In genomic region chr4:24778427-24779225, GRCh38 we compare ENCODE assay signal across 14 cellular contexts. TPM values are rescaled to one million over a fixed set of nuclear protein-coding genes. Genes with fewer than 3 reads are reported as not detected.
DNase-seq lines count a peak whose midpoint lies in the region; ATAC-seq, FAIRE-seq and TF ChIP-seq lines count a peak whose summit lies in the region.
"Had no signal": no experiment of that assay in that cellular context is flagged by ENCODE, and none has a peak within 500 bp of the region (broad histone marks: within the 10 kb centered on the region; RNA-seq: fewer than 3 reads in every experiment).

No MANE protein-coding gene starts in this region.

- H3K9ac ChIP-seq in PC-3 (ENCODE audit: low read length), result no peak overlapping the region

- FAIRE-seq in pancreas (lab: Jason Lieb, UNC), result no peak
- FAIRE-seq: frontal cortex had no signal

- H3K36me3 ChIP-seq in pancreas, result no peaks in the 10 kb centered on the region
- no peaks in the 10 kb centered on the region for H3K36me3 ChIP-seq in CD4-positive, alpha-beta memory T cell (ENCODE audit: insufficient read depth, low read length)
- no peaks in the 10 kb centered on the region for H3K36me3 ChIP-seq in PC-3 (ENCODE audit: low read depth, low read length)

- no peaks in the 10 kb centered on the region for H4K20me1 ChIP-seq in PC-3 (ENCODE audit: low read length)

- H3K4me3 ChIP-seq in AG10803 (ENCODE audit: low read length), result no peak overlapping the region
- H3K4me3 ChIP-seq in pancreas, result no peak overlapping the region
- no peak overlapping the region for H3K4me3 ChIP-seq in CD4-positive, alpha-beta memory T cell (ENCODE audit: low read length in 2 of 2)
- H3K4me3 ChIP-seq in PC-3 (ENCODE audit: low read length), result no peak overlapping the region

- ATAC-seq in pancreas (peak in 3 of 4 donors; percentile 19 to 51 (median 26)), PC-3 (no peak)
- ATAC-seq: activated CD8-positive, alpha-beta T cell treated with anti-CD3 and anti-CD28 coated beads, Interleukin-2, amount 10 ng/mL, durations not matched to agents 7 days and 5 days had no signal

- H2AFZ ChIP-seq in PC-3 (ENCODE audit: low read length), result no peak overlapping the region

- H3F3A ChIP-seq in PC-3 (ENCODE audit: low read length, unreplicated experiment), result no peaks in the 10 kb centered on the region

- no peak overlapping the region for H3K4me2 ChIP-seq in PC-3 (ENCODE audit: low read length)

- no peak overlapping the region for H3K27ac Mint-ChIP-seq in CD4-positive, alpha-beta memory T cell
- H3K27ac Mint-ChIP-seq: activated CD8-positive, alpha-beta T cell treated with anti-CD3 and anti-CD28 coated beads, Interleukin-2, amount 10 ng/mL, durations not matched to agents 7 days and 5 days had no signal

- H3K27me3 Mint-ChIP-seq in CD4-positive, alpha-beta memory T cell, result peaks cover 0 to 2% of the 10 kb centered on the region in 2 donors

- no peaks in the 10 kb centered on the region for H3K4me1 ChIP-seq in pancreas
- H3K4me1 ChIP-seq in CD4-positive, alpha-beta memory T cell (ENCODE audit: insufficient read depth, low read length), result no peaks in the 10 kb centered on the region
- H3K4me1 ChIP-seq in PC-3 (ENCODE audit: insufficient read depth, low read length), result peaks cover 45% of the 10 kb centered on the region

- intact Hi-C loops in pancreas (cut with DNase I), result no loop called here
- intact Hi-C loops in CD4-positive, alpha-beta memory T cell (cut with micrococcal nuclease), result no loop called here
- intact Hi-C loops in PC-3 (cut with micrococcal nuclease), result no loop called here

- H3K9me3 ChIP-seq in pancreas (no peaks in the 10 kb centered on the region), PC-3 (ENCODE audit: low read length) (no peaks in the 10 kb centered on the region)
- H3K9me3 ChIP-seq in CD4-positive, alpha-beta memory T cell (ENCODE audit: control insufficient read depth in 1 of 2, low read length in 2 of 2), result no peaks in the 10 kb centered on the region

- H3K9me3 Mint-ChIP-seq in CD4-positive, alpha-beta memory T cell, result peaks cover 0 to 3% (median 0%) of the 10 kb centered on the region in 8 donors

- TF ChIP-seq CTCF in AG10803 (conservative IDR thresholded peaks at IDR 0.05; ENCODE audit: low read length), result no peak
- TF ChIP-seq CTCF in pancreas (IDR thresholded peaks at IDR 0.05), result no peak
- TF ChIP-seq CTCF in PC-3 (conservative IDR thresholded peaks at IDR 0.05; ENCODE audit: low read depth, low read length), result no peak

- no peaks in the 10 kb centered on the region for H3K36me3 Mint-ChIP-seq in CD4-positive, alpha-beta memory T cell

- H3K27me3 ChIP-seq in pancreas (no peaks in the 10 kb centered on the region), PC-3 (ENCODE audit: low read length) (no peaks in the 10 kb centered on the region)
- H3K27me3 ChIP-seq in CD4-positive, alpha-beta memory T cell (ENCODE audit: insufficient read depth, low read length), result no peaks in the 10 kb centered on the region

- H3K27ac ChIP-seq in pancreas (no peak overlapping the region), PC-3 (ENCODE audit: low read length) (no peak overlapping the region)
- H3K27ac ChIP-seq in CD4-positive, alpha-beta memory T cell (ENCODE audit: low read depth, low read length), result no peak overlapping the region
- H3K27ac ChIP-seq: C4-2B had no signal

- DNase-seq in AG10803 (ENCODE audit: low read depth) (peak; percentile 99), fibroblast of gingiva (ENCODE audit: low read depth) (peak; percentile 99), pancreas (no peak), SW480 (ENCODE audit: low spot score) (no peak), PC-3 (no peak)
- no peak for DNase-seq in activated T-cell treated with anti-CD3 and anti-CD28 coated beads, Interleukin-2, amount 50 U/mL, for 1 hour
- DNase-seq in CD4-positive, alpha-beta memory T cell, result no peak
- DNase-seq: activated CD8-positive, alpha-beta T cell treated with anti-CD3 and anti-CD28 coated beads, Interleukin-2, amount 10 ng/mL, durations not matched to agents 7 days and 5 days; amygdala; KG1; NCI-H510A treated with DMSO at 0.1 percent for 48 hours had no signal

- H3K4me1 Mint-ChIP-seq in CD4-positive, alpha-beta memory T cell, result no peaks in the 10 kb centered on the region

- H3K4me3 Mint-ChIP-seq in CD4-positive, alpha-beta memory T cell, result no peak overlapping the region
- H3K4me3 Mint-ChIP-seq: activated CD8-positive, alpha-beta T cell treated with anti-CD3 and anti-CD28 coated beads, Interleukin-2, amount 10 ng/mL, durations not matched to agents 7 days and 5 days had no signal

- no peaks in the 10 kb centered on the region for H3K9me2 ChIP-seq in PC-3 (replicated peaks; ENCODE audit: low read length)

- POLR2A ChIA-PET in CD4-positive, alpha-beta memory T cell (lab: Charles Lee; ENCODE audit: partially characterized antibody), result no interaction called here
- POLR2A ChIA-PET in PC-3 (lab: Charles Lee; ENCODE audit: unreplicated experiment), result no interaction called here

- BruUV-seq in PC-3 (replicated peaks; lab: Mats Ljungman, UMichigan), result no TSS peak

- 67 to 68% methylated on average over 4 of the region's 4 CpGs for WGBS in pancreas, 2 donors

- CTCF ChIA-PET in CD4-positive, alpha-beta memory T cell (lab: Charles Lee; ENCODE audit: partially characterized antibody), result no interaction called here
- CTCF ChIA-PET in PC-3 (lab: Charles Lee), result no interaction called here

- no peaks in the 10 kb centered on the region for H3K79me2 ChIP-seq in PC-3 (ENCODE audit: low read length)

TF ChIP-seq in PFSK-1, 5 proteins besides CTCF, POLR2A, EP300 and RAD21:
- no peak for TF ChIP-seq FOXP2 (optimal IDR thresholded peaks at IDR 0.05; ENCODE audit: borderline replicate concordance, extremely low read depth, extremely low read length, insufficient read depth)
- TF ChIP-seq SIN3A (IDR thresholded peaks at IDR 0.05; ENCODE audit: borderline replicate concordance, insufficient read depth, low read length), result peak; percentile 51; the same call in 1 of the 2 replicates
- 0 out of 4 replicates have a peak, but pooled peaks of 1 of the 2 experiments have one; percentile 36 for TF ChIP-seq REST (IDR thresholded peaks at IDR 0.05; ENCODE audit: insufficient read depth in 1 of 2, low read depth in 2 of 2, low read length in 2 of 2)
- TF ChIP-seq POLR2AphosphoS5 (IDR thresholded peaks at IDR 0.05; ENCODE audit: low read depth, low read length), result no peak
- TF ChIP-seq TAF1 (IDR thresholded peaks at IDR 0.05; ENCODE audit: borderline replicate concordance, insufficient read depth, low read length), result no peak

RNA-seq across cellular contexts. Expression of gene SOD3, which starts 16.7 kb away (rescaled TPM):
- polyA plus RNA-seq in PFSK-1 (2012; ENCODE audit: insufficient read length, low read depth), result not detected
- total RNA-seq in pancreas (10 to 100 TPM; 31.2 to 43.9 (median 37.6) TPM), PC-3 (2014; rRNA removed) (10.7 and 16.4 TPM in 2 replicates)
- 10 to 100 TPM; 21.2 to 38.6 TPM for polyA plus RNA-seq in pancreas
- total RNA-seq in CD4-positive, alpha-beta memory T cell, result not detected
- polyA plus RNA-seq in CD4-positive, alpha-beta memory T cell, result not detected
- total RNA-seq: activated CD8-positive, alpha-beta T cell treated with anti-CD3 and anti-CD28 coated beads, Interleukin-2, amount 10 ng/mL, durations not matched to agents 7 days and 5 days; frontal cortex had no signal

Comparison
In these comparisons a context has a peak if more than half of its experiments do, and no peak if none do; other contexts are left out.
1. DNase-seq: peak in AG10803 (single experiment) and fibroblast of gingiva (single experiment); none in pancreas (0 of 6), activated T-cell treated with anti-CD3 and anti-CD28 coated beads, Interleukin-2, amount 50 U/mL, for 1 hour (single experiment), CD4-positive, alpha-beta memory T cell (0 of 5), SW480 (single experiment) and PC-3 (single experiment).
2. RNA of gene SOD3, which starts 16.7 kb away (total RNA-seq): 31.2 to 43.9 TPM in pancreas and 10.7 to 16.4 TPM in PC-3; not detected in CD4-positive, alpha-beta memory T cell; every median in the first group is over 10 times any median in the second.